1 cellular context compared by ENCODE assay signal in the genomic region with DNA sequence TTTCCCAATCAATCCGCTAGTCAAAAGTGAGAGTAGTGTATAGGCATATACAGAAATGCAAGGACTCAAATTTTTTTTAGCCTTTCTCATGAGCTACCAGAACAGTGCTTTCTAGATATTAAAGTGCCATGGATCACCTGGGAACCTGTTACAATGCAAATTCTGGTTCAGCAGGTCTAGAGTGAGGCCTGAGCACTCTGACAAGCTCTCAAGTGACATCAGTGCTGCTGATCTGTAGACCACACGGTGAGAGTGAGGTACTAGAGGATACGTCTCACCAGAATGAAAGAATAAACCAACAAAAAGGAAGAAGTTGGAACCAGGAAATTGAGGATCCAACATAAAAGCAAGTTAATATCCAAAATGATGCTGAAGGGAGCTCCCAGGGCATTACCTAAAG.
TF ChIP-seq lines count a peak whose summit lies in the region.

No MANE protein-coding gene starts in this region.

TF ChIP-seq in H1, 55 proteins besides CTCF, POLR2A, EP300 and RAD21:
- TF ChIP-seq POU5F1 (IDR thresholded peaks at IDR 0.05; ENCODE audit: low read depth, low read length) (no peak), MAFK (IDR thresholded peaks at IDR 0.05; ENCODE audit: low read depth, low read length) (no peak), GTF2F1 (IDR thresholded peaks at IDR 0.05; ENCODE audit: borderline replicate concordance, low read depth, low read length) (no peak), RBBP5 (IDR thresholded peaks at IDR 0.05; ENCODE audit: borderline replicate concordance, low read depth, low read length) (no peak), EGR1 (IDR thresholded peaks at IDR 0.05; ENCODE audit: borderline replicate concordance, low read depth, low read length) (no peak), SP2 (IDR thresholded peaks at IDR 0.05; ENCODE audit: low read length) (no peak), JUN (IDR thresholded peaks at IDR 0.05; ENCODE audit: low read depth, low read length) (no peak), TAF7 (optimal IDR thresholded peaks at IDR 0.05; ENCODE audit: borderline replicate concordance, low read depth, low read length) (no peak), JUND (IDR thresholded peaks at IDR 0.05; ENCODE audit: low read length) (no peak), CEBPB (IDR thresholded peaks at IDR 0.05; ENCODE audit: low read depth, low read length) (no peak), TBP (IDR thresholded peaks at IDR 0.05; ENCODE audit: low read depth, low read length) (no peak)
